1 cellular context compared by ENCODE assay signal in the genomic region with DNA sequence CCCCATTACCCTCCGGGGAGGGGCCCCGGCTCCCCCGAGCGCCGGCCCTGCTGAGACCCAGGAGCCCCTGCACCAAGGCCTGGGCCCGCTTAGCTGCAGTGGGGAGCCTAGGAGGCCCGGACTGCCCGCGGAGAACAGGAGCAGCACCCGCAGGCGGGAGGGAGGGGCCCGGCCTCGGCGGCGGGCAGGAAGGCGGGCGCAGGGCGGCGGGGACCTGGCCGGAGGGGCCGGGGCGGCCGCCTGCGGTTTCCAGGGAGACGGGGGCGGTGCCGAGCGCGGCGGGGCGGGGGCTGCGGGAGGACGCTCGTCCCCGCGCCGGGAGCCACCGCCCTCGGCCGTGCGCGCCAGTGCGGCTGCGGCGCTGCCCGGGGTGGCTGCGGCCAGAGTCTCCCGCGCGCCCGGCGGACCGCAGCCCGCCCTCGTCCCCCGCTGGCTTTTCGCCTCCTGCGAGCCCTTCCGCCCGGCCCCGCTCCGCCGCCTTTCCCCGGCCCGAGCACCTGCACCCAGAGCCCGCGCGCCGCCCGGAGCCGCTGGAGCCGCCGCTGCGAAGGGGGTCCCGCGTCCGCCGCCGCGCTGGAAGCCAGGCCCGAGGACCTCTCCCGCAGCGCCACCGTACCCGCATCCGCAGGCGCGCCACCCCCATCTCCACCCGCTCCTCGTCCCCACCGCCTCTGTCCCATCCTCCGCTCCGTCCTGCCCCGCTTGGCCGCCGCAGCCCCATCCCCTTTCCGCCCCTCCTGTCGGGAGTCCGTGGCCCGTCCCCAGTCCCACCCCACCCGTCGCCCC.
TF ChIP-seq lines count a peak whose summit lies in the region.

No MANE protein-coding gene starts in this region.

TF ChIP-seq in endothelial cell of umbilical vein, 7 proteins besides CTCF, POLR2A, EP300 and RAD21:
- TF ChIP-seq JUN (IDR thresholded peaks at IDR 0.05; ENCODE audit: borderline replicate concordance, insufficient read depth, insufficient read length, low read depth) (no peak), EZH2 (IDR thresholded peaks at IDR 0.05; ENCODE audit: borderline replicate concordance, low read depth, low read length, severe bottlenecking) (peak; percentile 75)
